23 cellular contexts compared by ENCODE assay signal in the genomic region with DNA sequence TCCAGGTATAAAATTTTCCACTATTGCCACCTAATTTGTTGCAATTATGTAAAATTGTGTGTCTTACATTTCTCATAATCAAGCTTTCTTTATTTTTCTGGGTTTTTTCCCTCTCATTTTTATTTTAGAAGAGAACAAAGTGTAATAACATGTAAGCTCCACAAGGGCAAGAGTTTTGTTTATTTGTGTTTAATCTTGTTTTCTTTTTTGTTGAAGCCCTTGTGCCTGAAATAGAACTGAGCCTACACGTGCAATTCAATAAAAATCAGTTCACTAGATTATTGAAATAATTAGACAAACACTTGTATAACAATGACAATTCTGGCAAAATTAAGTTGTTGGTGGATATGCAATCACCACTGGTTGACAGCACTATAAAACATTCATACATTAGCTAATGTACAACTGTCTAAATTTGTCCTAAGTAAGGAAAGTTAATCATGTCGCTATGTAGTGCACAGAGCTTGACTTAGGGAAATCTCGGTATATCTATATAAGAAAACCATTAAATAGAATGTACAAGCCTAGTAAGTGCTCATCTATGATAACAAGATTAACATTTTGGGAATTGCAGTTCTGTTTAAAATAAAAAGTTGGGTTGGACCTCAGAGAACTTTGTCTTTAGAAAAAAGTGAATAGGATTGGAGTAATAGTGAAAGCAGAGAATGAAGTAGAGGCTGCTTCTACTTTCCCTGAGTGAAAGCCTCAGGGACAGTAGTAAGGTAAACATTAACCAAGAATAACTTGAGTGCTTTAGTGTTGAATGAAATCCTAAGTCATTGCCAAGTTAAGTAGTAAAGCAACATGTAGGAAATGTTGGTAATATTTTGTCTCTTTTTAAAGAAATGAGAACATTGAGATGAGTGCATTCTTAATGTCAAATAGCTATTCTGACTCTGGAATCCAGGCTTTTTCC. TPM values are rescaled to one million over a fixed set of nuclear protein-coding genes. Genes with fewer than 3 reads are reported as not detected.
DNase-seq lines count a peak whose midpoint lies in the region; ATAC-seq, FAIRE-seq and TF ChIP-seq lines count a peak whose summit lies in the region.
"Had no signal": no experiment of that assay in that cellular context is flagged by ENCODE, and none has a peak within 500 bp of the region (broad histone marks: within the 10 kb centered on the region; RNA-seq: fewer than 3 reads in every experiment).

No MANE protein-coding gene starts in this region.

- 70 to 76% methylated on average over 3 of the region's 3 CpGs for WGBS in thyroid gland, 2 donors

- TF ChIP-seq POLR2A in GM12892 (IDR thresholded peaks at IDR 0.05; ENCODE audit: low read depth, low read length) (no peak), thyroid gland (IDR thresholded peaks at IDR 0.05) (no peak)

- H3K4me1 Mint-ChIP-seq in glutamatergic neuron (ENCODE audit: low read depth, unreplicated experiment): no peaks in the 10 kb centered on the region
- no peaks in the 10 kb centered on the region for H3K4me1 Mint-ChIP-seq in CD4-positive, alpha-beta memory T cell

- H3K36me3 ChIP-seq in BE2C (no peaks in the 10 kb centered on the region), thyroid gland (no peaks in the 10 kb centered on the region)
- H3K36me3 ChIP-seq in CD4-positive, alpha-beta memory T cell (ENCODE audit: insufficient read depth, low read length): no peaks in the 10 kb centered on the region

- POLR2A ChIA-PET in CD4-positive, alpha-beta memory T cell (lab: Charles Lee; ENCODE audit: partially characterized antibody): no interaction called here

- H3K27me3 Mint-ChIP-seq in glutamatergic neuron (ENCODE audit: unreplicated experiment): peaks cover 1% of the 10 kb centered on the region
- H3K27me3 Mint-ChIP-seq in CD4-positive, alpha-beta memory T cell: no peaks in the 10 kb centered on the region

- H3K9me3 ChIP-seq in BE2C (no peaks in the 10 kb centered on the region), thyroid gland (no peaks in the 10 kb centered on the region)
- H3K9me3 ChIP-seq in CD4-positive, alpha-beta memory T cell (ENCODE audit: control insufficient read depth in 1 of 2, low read length in 2 of 2): peaks cover 0 to 3% of the 10 kb centered on the region in 2 donors
- H3K9me3 ChIP-seq: A549 had no signal

- H3K27ac Mint-ChIP-seq in glutamatergic neuron (ENCODE audit: unreplicated experiment): no peak overlapping the region
- H3K27ac Mint-ChIP-seq in CD4-positive, alpha-beta memory T cell: no peak overlapping the region

- TF ChIP-seq CTCF in BE2C (IDR thresholded peaks at IDR 0.05; ENCODE audit: low read depth, low read length) (0 out of 2 replicates have a peak, but pooled peaks have one; percentile 2), glutamatergic neuron (IDR thresholded peaks at IDR 0.05; ENCODE audit: partially characterized antibody, unreplicated experiment) (peak; percentile 44), thyroid gland (IDR thresholded peaks at IDR 0.05) (no peak)

- no peak overlapping the region for H3K27ac ChIP-seq in CD4-positive, alpha-beta memory T cell (ENCODE audit: low read depth, low read length)
- H3K27ac ChIP-seq in thyroid gland: no peak overlapping the region
- H3K27ac ChIP-seq: A549, VCaP had no signal

- peaks cover 9% of the 10 kb centered on the region for H3K36me3 Mint-ChIP-seq in glutamatergic neuron (ENCODE audit: unreplicated experiment)
- H3K36me3 Mint-ChIP-seq in CD4-positive, alpha-beta memory T cell: no peaks in the 10 kb centered on the region

- no peak for FAIRE-seq in GM12892 (lab: Jason Lieb, UNC)
- FAIRE-seq: A549 had no signal

- no peak overlapping the region for H3K4me3 Mint-ChIP-seq in glutamatergic neuron (ENCODE audit: unreplicated experiment)
- no peak overlapping the region for H3K4me3 Mint-ChIP-seq in CD4-positive, alpha-beta memory T cell

- H3K27me3 ChIP-seq in BE2C (no peaks in the 10 kb centered on the region), thyroid gland (no peaks in the 10 kb centered on the region)
- no peaks in the 10 kb centered on the region for H3K27me3 ChIP-seq in CD4-positive, alpha-beta memory T cell (ENCODE audit: insufficient read depth, low read length)

- intact Hi-C loops in CD4-positive, alpha-beta memory T cell (cut with micrococcal nuclease): no loop called here
- intact Hi-C loops in thyroid gland (cut with DNase I): no loop called here

- CTCF ChIA-PET in CD4-positive, alpha-beta memory T cell (lab: Charles Lee; ENCODE audit: partially characterized antibody): no interaction called here

- H3K9me3 Mint-ChIP-seq in glutamatergic neuron (ENCODE audit: unreplicated experiment): no peaks in the 10 kb centered on the region
- H3K9me3 Mint-ChIP-seq in CD4-positive, alpha-beta memory T cell: peaks cover 0 to 30% (median 18%) of the 10 kb centered on the region in 8 donors

- peaks cover 4% of the 10 kb centered on the region; the same call in 1 of the 2 replicates for H3K4me1 ChIP-seq in BE2C
- H3K4me1 ChIP-seq in CD4-positive, alpha-beta memory T cell (ENCODE audit: insufficient read depth, low read length): no peaks in the 10 kb centered on the region
- H3K4me1 ChIP-seq in thyroid gland: no peaks in the 10 kb centered on the region
- H3K4me1 ChIP-seq: A549 had no signal

- ATAC-seq in GM19397 (IDR thresholded peaks at IDR 0.05; ENCODE audit: unreplicated experiment) (peak; percentile 68), HG02870 (IDR thresholded peaks at IDR 0.05; ENCODE audit: unreplicated experiment) (peak; percentile 71), HG02852 (IDR thresholded peaks at IDR 0.05; ENCODE audit: unreplicated experiment) (no peak)
- ATAC-seq: A549, Panc1 had no signal

- DNase-seq in BE2C: no peak
- no peak for DNase-seq in glutamatergic neuron
- DNase-seq in CD4-positive, alpha-beta memory T cell: no peak
- DNase-seq in GM12892 (ENCODE audit: insufficient read length): no peak
- no peak for DNase-seq in thyroid gland
- DNase-seq: activated naive CD4-positive, alpha-beta T cell treated with Interleukin-2 at 50 U/mL for 16 hours; COR-L47; effector CD8-positive, alpha-beta T cell; foreskin fibroblast; H7; midbrain; NCI-H1092 treated with DMSO at 0.1 percent for 48 hours; NCI-H446 treated with DMSO at 0.1 percent for 48 hours; posterior cingulate gyrus; stimulated activated CD4-positive, alpha-beta T cell treated with anti-CD3 and anti-CD28 coated beads, Interleukin-12 subunit alpha, Interleukin-12 subunit beta, amount 100 ng/mL, for 4 hours had no signal

- H3K4me3 ChIP-seq in BE2C (ENCODE audit: low read depth, low read length): no peak overlapping the region
- no peak overlapping the region for H3K4me3 ChIP-seq in CD4-positive, alpha-beta memory T cell (ENCODE audit: low read length in 2 of 2)
- no peak overlapping the region for H3K4me3 ChIP-seq in thyroid gland (replicated peaks in 1 of 3)
- H3K4me3 ChIP-seq: A549 had no signal

RNA-seq across cellular contexts. Expression of a gene that starts 37.4 kb away (rescaled TPM):
- 7.3 TPM for polyA plus RNA-seq in BE2C (2012; ENCODE audit: insufficient read depth, insufficient read length, low read depth)
- total RNA-seq in glutamatergic neuron (ENCODE audit: unreplicated experiment): 8.6 TPM
- not detected for total RNA-seq in CD4-positive, alpha-beta memory T cell
- not detected for polyA plus RNA-seq in CD4-positive, alpha-beta memory T cell
- polyA plus RNA-seq in GM12892 (2012; ENCODE audit: missing spikeins): 3.0 TPM
- total RNA-seq in thyroid gland: 10 to 100 TPM in 2 of 4 donors, 1 to 10 TPM in 1, under 1 TPM in 1; 0.81 to 14.3 (median 8.7) TPM
- total RNA-seq: activated CD8-positive, alpha-beta memory T cell treated with anti-CD3 and anti-CD28 coated beads for 36 hours; subcutaneous adipose tissue had no signal
- polyA plus RNA-seq: A549 had no signal

Comparison
In these comparisons a context has a peak if more than half of its experiments do, and no peak if none do; other contexts are left out.
1. CTCF ChIP-seq: peak in BE2C (single experiment) and glutamatergic neuron (single experiment); none in thyroid gland (0 of 6).